10 cellular contexts compared by ENCODE assay signal in the genomic region with DNA sequence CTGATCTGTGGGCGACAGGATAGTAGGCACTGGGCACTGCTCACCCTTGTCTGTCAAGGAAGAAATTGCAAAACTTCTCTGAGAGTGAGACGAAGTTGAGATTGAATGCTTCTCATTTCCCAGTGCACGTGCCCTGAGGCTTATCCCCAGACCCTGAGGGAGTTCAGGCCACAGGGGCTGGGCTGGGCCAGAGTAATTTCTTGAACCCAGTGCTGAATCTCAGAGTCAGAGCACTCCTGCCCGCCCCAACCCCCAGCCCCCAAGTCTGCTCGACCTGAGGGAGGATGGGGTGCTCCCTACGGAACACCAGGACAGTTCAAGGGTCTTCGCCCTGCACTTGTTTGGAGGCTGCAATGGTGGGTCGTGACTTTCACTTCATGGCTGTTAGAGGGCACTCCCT. TPM values are rescaled to one million over a fixed set of nuclear protein-coding genes. Genes with fewer than 3 reads are reported as not detected.
"Had no signal": no experiment of that assay in that cellular context is flagged by ENCODE, and none has a peak within 500 bp of the region (broad histone marks: within the 10 kb centered on the region; RNA-seq: fewer than 3 reads in every experiment).

No MANE protein-coding gene starts in this region.

RNA-seq across cellular contexts. Expression of gene KCNJ18, which starts 17.7 kb away (rescaled TPM):
- total RNA-seq: OCI-LY7, PC-9, Peyer's patch, Right ventricle myocardium inferior, Right ventricle myocardium superior, RPMI7951, SJCRH30, SJSA1, SK-MEL-5 had no signal
- polyA plus RNA-seq: SK-N-SH had no signal
